Comparison of ENCODE assay signal across 25 cellular contexts in the genomic region with DNA sequence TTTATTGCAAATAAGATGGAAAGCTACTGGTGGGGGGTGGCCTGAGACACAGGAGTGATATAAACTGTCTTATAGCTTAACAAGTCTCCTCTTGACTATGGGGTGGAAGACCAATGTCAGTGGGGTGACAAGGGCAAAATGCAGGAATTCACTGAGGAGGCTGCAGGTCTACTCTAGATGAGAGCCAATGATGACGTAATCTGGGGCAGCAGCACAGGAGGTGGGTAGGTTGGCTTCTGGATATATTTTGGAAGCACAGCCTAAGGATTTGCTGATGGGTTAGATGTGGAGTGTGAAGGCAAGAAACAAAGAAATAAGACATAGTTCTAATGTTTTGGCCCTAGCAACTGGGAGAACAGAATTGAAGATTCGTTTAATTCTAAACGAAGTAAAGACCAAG.
DNase-seq lines count a peak whose midpoint lies in the region; ATAC-seq, FAIRE-seq and TF ChIP-seq lines count a peak whose summit lies in the region.
"Had no signal": no experiment of that assay in that cellular context is flagged by ENCODE, and none has a peak within 500 bp of the region (broad histone marks: within the 10 kb centered on the region; RNA-seq: fewer than 3 reads in every experiment).

No MANE protein-coding gene starts in this region.

- intact Hi-C loops in HepG2 (cut with micrococcal nuclease; ENCODE audit: unreplicated experiment) = no loop called here
- intact Hi-C loops in right lobe of liver (cut with DNase I) = no loop called here
- intact Hi-C loops in K562 (cut with micrococcal nuclease) = no loop called here
- intact Hi-C loops in right cardiac atrium (cut with DNase I) = no loop called here

- no peak overlapping the region for H3K56ac ChIP-seq in mesendoderm (ENCODE audit: low read length)

- CTCF ChIA-PET in HepG2 (lab: Yijun Ruan, JAX; ENCODE audit: low intra/inter-chr PET ratio, low total read pairs) (no interaction called here), K562 (lab: Yijun Ruan, JAX; ENCODE audit: low intra/inter-chr PET ratio) (no interaction called here)

- DNase-seq in HepG2 (ENCODE audit: low spot score) (no peak), right lobe of liver (no peak), K562 (ENCODE audit: extremely low read depth in 1 of 4, low spot score in 3 of 4) (no peak), mesendoderm (peak; percentile 40), right cardiac atrium (no peak), MM.1S (no peak)
- DNase-seq: 8988T; ACHN; AML-193; BE2C; CD4-positive, alpha-beta T cell; CD8-positive, alpha-beta memory T cell; DMS 273 treated with DMSO at 0.1 percent for 48 hours; DMS79; EL; GDM1; HCEC 1CT had no signal

- H3K4me2 ChIP-seq in HepG2 (ENCODE audit: low read depth, low read length) (no peak overlapping the region), K562 (ENCODE audit: insufficient read depth, low read length) (no peak overlapping the region), mesendoderm (ENCODE audit: low read length) (no peak overlapping the region), MM.1S (ENCODE audit: low read depth, low read length) (no peak overlapping the region)
- H3K4me2 ChIP-seq: A549; BLaER1 treated with 17β-estradiol and CSF1 and Interleukin-3, amounts not matched to agents 10 nM and 100 nM; GM23338 had no signal

- H3K9me1 ChIP-seq in K562 (ENCODE audit: control insufficient read depth, insufficient read depth, low read length) = no peaks in the 10 kb centered on the region

- no peak for ATAC-seq in HepG2
- no peak for ATAC-seq in right lobe of liver
- ATAC-seq in K562 = no peak
- ATAC-seq in HG02884 (IDR thresholded peaks at IDR 0.05; ENCODE audit: unreplicated experiment) = no peak
- no peak for ATAC-seq in right cardiac atrium
- ATAC-seq: A549, GM12878, GM23338 had no signal

- no peaks in the 10 kb centered on the region for H3K79me1 ChIP-seq in mesendoderm (ENCODE audit: low read length)

- no peak overlapping the region for H4K5ac ChIP-seq in mesendoderm (ENCODE audit: low read length)

- H3F3A ChIP-seq in MM.1S (ENCODE audit: insufficient read depth, low read length) = no peaks in the 10 kb centered on the region

- 0 out of 2 replicates have a peak, but pooled peaks cover 10% of the 10 kb centered on the region for H3K9me3 ChIP-seq in HepG2 (ENCODE audit: low read length)
- H3K9me3 ChIP-seq in right lobe of liver = no peaks in the 10 kb centered on the region
- no peaks in the 10 kb centered on the region for H3K9me3 ChIP-seq in K562 (replicated peaks; ENCODE audit: control insufficient read depth, insufficient read depth, low read depth, low read length)
- H3K9me3 ChIP-seq in right cardiac atrium (ENCODE audit: control insufficient read depth, low read length) = no peaks in the 10 kb centered on the region
- H3K9me3 ChIP-seq in MM.1S (replicated peaks; ENCODE audit: insufficient read depth, low read length) = no peaks in the 10 kb centered on the region
- H3K9me3 ChIP-seq: A549; BE2C; BLaER1 treated with 17β-estradiol and CSF1 and Interleukin-3, amounts not matched to agents 10 nM and 100 nM had no signal

- no peak overlapping the region for H2AK5ac ChIP-seq in mesendoderm (ENCODE audit: low read length)

- no peak overlapping the region for H3K27ac ChIP-seq in HepG2 (ENCODE audit: extremely low read length, insufficient read depth, low read length)
- H3K27ac ChIP-seq in right lobe of liver = no peak overlapping the region
- no peak overlapping the region for H3K27ac ChIP-seq in K562 (ENCODE audit: extremely low read depth, low read depth, low read length)
- no peak overlapping the region for H3K27ac ChIP-seq in mesendoderm (ENCODE audit: low read depth, low read length)
- H3K27ac ChIP-seq in right cardiac atrium (ENCODE audit: low read length) = no peak overlapping the region
- H3K27ac ChIP-seq in MM.1S (ENCODE audit: low read length) = no peak overlapping the region
- H3K27ac ChIP-seq: A549; BLaER1 treated with 17β-estradiol and CSF1 and Interleukin-3, amounts not matched to agents 10 nM and 100 nM had no signal

- H3K36me3 ChIP-seq in HepG2 (replicated peaks in 1 of 2; ENCODE audit: control insufficient read depth in 1 of 2, insufficient read depth in 2 of 2, low read length in 2 of 2) = no peaks in the 10 kb centered on the region
- no peaks in the 10 kb centered on the region for H3K36me3 ChIP-seq in right lobe of liver
- no peaks in the 10 kb centered on the region for H3K36me3 ChIP-seq in K562 (ENCODE audit: control insufficient read depth, insufficient read depth, low read length)
- no peaks in the 10 kb centered on the region for H3K36me3 ChIP-seq in mesendoderm (ENCODE audit: control insufficient read depth, insufficient read depth, low read length)
- no peaks in the 10 kb centered on the region for H3K36me3 ChIP-seq in MM.1S (replicated peaks; ENCODE audit: insufficient read depth, low read length)
- H3K36me3 ChIP-seq: BE2C; BLaER1 treated with 17β-estradiol and CSF1 and Interleukin-3, amounts not matched to agents 10 nM and 100 nM had no signal

- H3K4me3 ChIP-seq in HepG2 (replicated peaks in 1 of 3; ENCODE audit: insufficient read depth in 1 of 3, low read depth in 2 of 3, low read length in 3 of 3) (no peak overlapping the region), right lobe of liver (no peak overlapping the region), K562 (no peak overlapping the region), mesendoderm (ENCODE audit: low read length) (no peak overlapping the region), right cardiac atrium (ENCODE audit: low read length) (no peak overlapping the region), MM.1S (ENCODE audit: low read length) (no peak overlapping the region)
- H3K4me3 ChIP-seq: A549; BLaER1 treated with 17β-estradiol and CSF1 and Interleukin-3, amounts not matched to agents 10 nM and 100 nM; GM12878; GM23338 had no signal

- H3K18ac ChIP-seq in mesendoderm (ENCODE audit: low read length) = no peak overlapping the region

- no peaks in the 10 kb centered on the region for H4K20me1 ChIP-seq in HepG2 (ENCODE audit: insufficient read depth, low read length)
- no peaks in the 10 kb centered on the region for H4K20me1 ChIP-seq in K562 (replicated peaks; ENCODE audit: control insufficient read depth, insufficient read depth, low read length)
- no peaks in the 10 kb centered on the region for H4K20me1 ChIP-seq in MM.1S (ENCODE audit: insufficient read depth, low read length)
- H4K20me1 ChIP-seq: BLaER1 treated with 17β-estradiol and CSF1 and Interleukin-3, amounts not matched to agents 10 nM and 100 nM had no signal

- no peak overlapping the region for H4K8ac ChIP-seq in mesendoderm (ENCODE audit: low read depth, low read length)

- H3K27me3 ChIP-seq in HepG2 (ENCODE audit: control insufficient read depth in 1 of 2, insufficient read depth in 2 of 2, low read length in 2 of 2) = no peaks in the 10 kb centered on the region
- H3K27me3 ChIP-seq in right lobe of liver = no peaks in the 10 kb centered on the region
- no peaks in the 10 kb centered on the region for H3K27me3 ChIP-seq in K562 (ENCODE audit: control insufficient read depth in 2 of 2, insufficient read depth in 2 of 2, low read length in 2 of 2)
- H3K27me3 ChIP-seq in mesendoderm (ENCODE audit: insufficient read depth, low read length, poor library complexity) = no peaks in the 10 kb centered on the region
- H3K27me3 ChIP-seq in right cardiac atrium (ENCODE audit: control insufficient read depth, insufficient read depth) = no peaks in the 10 kb centered on the region
- H3K27me3 ChIP-seq in MM.1S (replicated peaks; ENCODE audit: insufficient read depth, low read length) = no peaks in the 10 kb centered on the region
- H3K27me3 ChIP-seq: BE2C; BLaER1 treated with 17β-estradiol and CSF1 and Interleukin-3, amounts not matched to agents 10 nM and 100 nM had no signal

- no peak for TF ChIP-seq RAD21 in HepG2 (CRISPR knock-in tag; IDR thresholded peaks at IDR 0.05)
- no peak for TF ChIP-seq RAD21 in K562 (CRISPR knock-in tag; conservative IDR thresholded peaks at IDR 0.05 in 1 of 2, IDR thresholded peaks at IDR 0.05 in 1 of 2)

- H2BK15ac ChIP-seq in mesendoderm (replicated peaks; ENCODE audit: low read depth) = no peak overlapping the region

- no peaks in the 10 kb centered on the region for H3K4me1 ChIP-seq in HepG2 (ENCODE audit: insufficient read depth, low read length)
- H3K4me1 ChIP-seq in right lobe of liver = no peaks in the 10 kb centered on the region
- no peaks in the 10 kb centered on the region for H3K4me1 ChIP-seq in K562 (replicated peaks in 1 of 2; ENCODE audit: control insufficient read depth in 2 of 2, insufficient read depth in 2 of 2, low read length in 2 of 2)
- no peaks in the 10 kb centered on the region for H3K4me1 ChIP-seq in mesendoderm (ENCODE audit: control insufficient read depth, low read depth, low read length)
- no peaks in the 10 kb centered on the region for H3K4me1 ChIP-seq in right cardiac atrium (ENCODE audit: control insufficient read depth, insufficient read depth, low read length)
- H3K4me1 ChIP-seq in MM.1S (ENCODE audit: low read length) = no peaks in the 10 kb centered on the region
- H3K4me1 ChIP-seq: A549; BE2C; BLaER1 treated with 17β-estradiol and CSF1 and Interleukin-3, amounts not matched to agents 10 nM and 100 nM had no signal

- H2BK5ac ChIP-seq in mesendoderm (ENCODE audit: low read length) = no peak overlapping the region

- FAIRE-seq in HepG2 (lab: Jason Lieb, UNC) = no peak
- FAIRE-seq in K562 (lab: Jason Lieb, UNC) = no peak
- FAIRE-seq: A549, D721Med, GM12878, GM18507, H54 had no signal

- H3K23ac ChIP-seq in mesendoderm (ENCODE audit: low read length) = no peak overlapping the region

- BruUV-seq in HepG2 (replicated peaks; lab: Mats Ljungman, UMichigan) = no TSS peak
- no TSS peak for BruUV-seq in K562 (replicated peaks; lab: Mats Ljungman, UMichigan)

- H3K9me2 ChIP-seq in MM.1S (replicated peaks; ENCODE audit: insufficient read depth, low read length) = no peaks in the 10 kb centered on the region

- in situ Hi-C loops in HepG2 (cut with HindIII; ENCODE audit: extremely low pct_ligation_motif_present, low pct_unique_long_range_greater_than_20kb) (no loop called here), K562 (cut with MboI) (no loop called here)

- H3K4ac ChIP-seq in mesendoderm (ENCODE audit: low read depth, low read length) = no peak overlapping the region

- no peak for TF ChIP-seq CTCF in HepG2 (CRISPR knock-in tag; IDR thresholded peaks at IDR 0.05)
- TF ChIP-seq CTCF in right lobe of liver (IDR thresholded peaks at IDR 0.05) = no peak
- TF ChIP-seq CTCF in K562 (IDR thresholded peaks at IDR 0.05 in 2 of 3, conservative IDR thresholded peaks at IDR 0.05 in 1 of 3; ENCODE audit: insufficient read depth in 2 of 3, low read depth in 1 of 3, low read length in 3 of 3) = no peak
- TF ChIP-seq CTCF in MM.1S (IDR thresholded peaks at IDR 0.05; ENCODE audit: low read length) = no peak

- POLR2A ChIA-PET in HepG2 (lab: Yijun Ruan, JAX) (no interaction called here), K562 (lab: Yijun Ruan, JAX) (interaction anchor here (0.7 kb wide), 1 partner anchor 46 kb away, joined by 3 read pairs; no protein-coding TSS in a partner anchor)

- H2AFZ ChIP-seq in HepG2 (ENCODE audit: low read length) = no peak overlapping the region
- H2AFZ ChIP-seq in K562 (ENCODE audit: low read depth, low read length) = no peak overlapping the region
- H2AFZ ChIP-seq in MM.1S (ENCODE audit: low read length) = no peak overlapping the region
- H2AFZ ChIP-seq: GM23338 had no signal

- 4% methylated on average over 3 of the region's 3 CpGs for WGBS in HepG2 (ENCODE audit: low lambda C conversion rate)
- WGBS in right lobe of liver (ENCODE audit: insufficient coverage, low coverage, low lambda C conversion rate, missing lambda C conversion rate) = 78% methylated on average over 2 of the region's 3 CpGs
- 0% methylated on average over 3 of the region's 3 CpGs for WGBS in K562 (ENCODE audit: insufficient coverage, low coverage, missing lambda C conversion rate)
- WGBS in mesendoderm (ENCODE audit: extremely low coverage, insufficient coverage, low lambda C conversion rate) = no CpG with 5 or more reads among the region's 3 CpGs
- 81% methylated on average over 3 of the region's 3 CpGs for WGBS in right cardiac atrium

- H3K9ac ChIP-seq in HepG2 (ENCODE audit: insufficient read depth, low read depth, low read length) (no peak overlapping the region), K562 (ENCODE audit: insufficient read depth in 1 of 2, low read depth in 2 of 2, low read length in 2 of 2) (no peak overlapping the region), mesendoderm (ENCODE audit: low read length) (no peak overlapping the region), MM.1S (ENCODE audit: low read length) (no peak overlapping the region)
- H3K9ac ChIP-seq: BLaER1 treated with 17β-estradiol and CSF1 and Interleukin-3, amounts not matched to agents 10 nM and 100 nM had no signal

- no peak overlapping the region for H2BK120ac ChIP-seq in mesendoderm (ENCODE audit: low read depth, low read length)

- no peak for TF ChIP-seq POLR2A in HepG2 (IDR thresholded peaks at IDR 0.05; ENCODE audit: insufficient read depth in 1 of 2, low read depth in 2 of 2, low read length in 2 of 2)
- TF ChIP-seq POLR2A in right lobe of liver (IDR thresholded peaks at IDR 0.05) = no peak
- no peak for TF ChIP-seq POLR2A in K562 (conservative IDR thresholded peaks at IDR 0.05)

- no peak for TF ChIP-seq EP300 in HepG2 (IDR thresholded peaks at IDR 0.05; ENCODE audit: low read depth in 2 of 2, low read length in 2 of 2)
- TF ChIP-seq EP300 in HepG2 (CRISPR knock-in tag; IDR thresholded peaks at IDR 0.05; ENCODE audit: borderline replicate concordance) = no peak
- TF ChIP-seq EP300 in K562 (IDR thresholded peaks at IDR 0.05; ENCODE audit: low read length) = no peak

- H3K79me2 ChIP-seq in HepG2 (ENCODE audit: insufficient read depth, low read length) (no peaks in the 10 kb centered on the region), K562 (ENCODE audit: control insufficient read depth, insufficient read depth, low read length) (no peaks in the 10 kb centered on the region), mesendoderm (ENCODE audit: control insufficient read depth, insufficient read depth, low read length) (no peaks in the 10 kb centered on the region), MM.1S (ENCODE audit: low read length) (no peaks in the 10 kb centered on the region)
